In genomic region chr9:127225747-127226646, GRCh38 we compare ENCODE assay signal across 8 cellular contexts. TPM values are rescaled to one million over a fixed set of nuclear protein-coding genes. Genes with fewer than 3 reads are reported as not detected.
DNase-seq lines count a peak whose midpoint lies in the region; ATAC-seq and TF ChIP-seq lines count a peak whose summit lies in the region.

No MANE protein-coding gene starts in this region.

- H3K27me3 ChIP-seq in NT2/D1 (ENCODE audit: insufficient read depth, insufficient read length): peaks cover 39% of the 10 kb centered on the region
- H3K27me3 ChIP-seq in effector memory CD4-positive, alpha-beta T cell (replicated peaks; ENCODE audit: control insufficient read depth, insufficient read depth, low read length, poor library complexity, severe bottlenecking): no peaks in the 10 kb centered on the region

- H3K9me3 ChIP-seq in NT2/D1 (ENCODE audit: insufficient read depth, low read length): no peaks in the 10 kb centered on the region
- H3K9me3 ChIP-seq in effector memory CD4-positive, alpha-beta T cell (ENCODE audit: control insufficient read depth, low read length): no peaks in the 10 kb centered on the region

- H3K9me3 Mint-ChIP-seq in neural crest cell: no peaks in the 10 kb centered on the region

- H3K36me3 Mint-ChIP-seq in neural crest cell (ENCODE audit: low read depth): no peaks in the 10 kb centered on the region

- H3K9ac ChIP-seq in NT2/D1 (ENCODE audit: insufficient read length, low read depth): peak overlapping the region; percentile 79

- H3K4me3 Mint-ChIP-seq in neural crest cell: peak overlapping the region; percentile 77

- DNase-seq in DMS 273 (lab: John Stamatoyannopoulos, UW; ENCODE audit: unreplicated experiment): peak; percentile 46
- no peak for DNase-seq in DMS 273 treated with DMSO at 0.1 percent for 48 hours (lab: John Stamatoyannopoulos, UW)
- DNase-seq in NT2/D1 (ENCODE audit: low read depth, low spot score): no peak
- DNase-seq in effector memory CD4-positive, alpha-beta T cell: no peak
- DNase-seq in neural crest cell (ENCODE audit: low read depth, low spot score): no peak
- no peak for DNase-seq in left lobe of liver (ENCODE audit: low spot score)

- H3K4me1 ChIP-seq in NT2/D1 (ENCODE audit: insufficient read depth, insufficient read length): peaks cover 9% of the 10 kb centered on the region
- H3K4me1 ChIP-seq in effector memory CD4-positive, alpha-beta T cell (ENCODE audit: control insufficient read depth, insufficient read depth, low read length, poor library complexity, severe bottlenecking): peaks cover 17% of the 10 kb centered on the region

- H3K27me3 Mint-ChIP-seq in neural crest cell (ENCODE audit: low read depth): peaks cover 48% of the 10 kb centered on the region

- peaks cover 3% of the 10 kb centered on the region for H3K36me3 ChIP-seq in NT2/D1 (ENCODE audit: insufficient read depth, insufficient read length, low read length)
- no peaks in the 10 kb centered on the region for H3K36me3 ChIP-seq in effector memory CD4-positive, alpha-beta T cell (ENCODE audit: control insufficient read depth, insufficient read depth, low read length)

- TF ChIP-seq CTCF in neural crest cell (conservative IDR thresholded peaks at IDR 0.05): no peak

- ATAC-seq in HG03175 (IDR thresholded peaks at IDR 0.05; ENCODE audit: unreplicated experiment): no peak
- no peak for ATAC-seq in left lobe of liver
- ATAC-seq in GM21367 (IDR thresholded peaks at IDR 0.05; ENCODE audit: unreplicated experiment): no peak

- no peak overlapping the region for H3K27ac Mint-ChIP-seq in neural crest cell (ENCODE audit: unreplicated experiment)

- H3K4me1 Mint-ChIP-seq in neural crest cell: peaks cover 7% of the 10 kb centered on the region

- peak overlapping the region; percentile 73 for H3K4me3 ChIP-seq in NT2/D1 (ENCODE audit: insufficient read length, low read depth)
- peak overlapping the region; percentile 70 for H3K4me3 ChIP-seq in effector memory CD4-positive, alpha-beta T cell (ENCODE audit: insufficient read depth, low read depth, low read length, poor library complexity, severe bottlenecking)

- H3K27ac ChIP-seq in effector memory CD4-positive, alpha-beta T cell (ENCODE audit: insufficient read depth, low read length, poor library complexity, severe bottlenecking): no peak overlapping the region

RNA-seq across cellular contexts. Expression of gene GARNL3, which starts 38.6 kb away (rescaled TPM):
- total RNA-seq in neural crest cell: 10.3 and 10.5 TPM in 2 replicates
- 7.4 TPM for total RNA-seq in left lobe of liver
